16 cellular contexts compared by ENCODE assay signal in the genomic region with DNA sequence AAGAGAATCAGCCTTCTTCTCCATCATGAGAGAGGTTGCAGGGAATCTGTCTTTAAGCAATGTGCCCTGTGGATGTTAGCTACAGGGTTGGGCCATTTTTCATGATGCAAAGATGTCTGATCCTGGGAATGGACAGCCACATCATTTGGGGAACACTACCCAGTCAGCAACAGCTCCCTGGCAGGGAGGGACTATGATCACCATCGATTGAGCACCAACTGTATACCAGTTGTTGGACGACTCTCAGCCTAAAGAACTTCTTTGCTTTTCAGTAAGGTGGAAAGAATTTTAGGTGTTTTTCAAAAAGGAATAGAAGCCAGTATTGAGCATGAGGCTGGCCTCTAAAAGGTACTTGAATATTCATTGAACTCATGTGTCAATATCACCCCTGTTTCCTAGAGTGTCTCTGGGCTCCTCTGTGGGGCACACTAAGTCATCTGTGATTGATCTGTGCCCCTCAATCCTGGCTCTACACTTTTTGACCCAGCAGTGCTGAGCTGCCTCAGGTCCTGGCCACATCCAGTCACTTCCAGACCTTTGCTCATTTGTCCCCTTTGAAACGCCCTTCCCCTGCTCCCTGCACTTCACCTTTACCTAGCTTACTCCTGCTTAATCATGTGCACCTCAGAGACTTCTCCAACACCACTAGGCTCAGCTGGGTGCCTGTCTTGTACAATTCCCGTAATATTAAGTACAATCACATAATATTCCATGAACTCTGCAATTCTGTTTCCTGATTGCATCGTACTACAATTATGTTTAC. TPM values are rescaled to one million over a fixed set of nuclear protein-coding genes. Genes with fewer than 3 reads are reported as not detected.
DNase-seq lines count a peak whose midpoint lies in the region; ATAC-seq and TF ChIP-seq lines count a peak whose summit lies in the region.
"Had no signal": no experiment of that assay in that cellular context is flagged by ENCODE, and none has a peak within 500 bp of the region (broad histone marks: within the 10 kb centered on the region; RNA-seq: fewer than 3 reads in every experiment).

No MANE protein-coding gene starts in this region.

- no peak for ATAC-seq in HG03354 (IDR thresholded peaks at IDR 0.05; ENCODE audit: poor library complexity, severe bottlenecking, unreplicated experiment)
- ATAC-seq: activated CD4-positive, alpha-beta T cell treated with anti-CD3 and anti-CD28 coated beads for 36 hours; activated CD8-positive, alpha-beta memory T cell treated with anti-CD3 and anti-CD28 coated beads, Interleukin-2, amount 10 ng/mL, durations not matched to agents 7 days and 5 days; left lung; stimulated activated naive CD8-positive, alpha-beta T cell treated with anti-CD3 and anti-CD28 coated beads, Interleukin-15, Interleukin-2, amounts not matched to agents 100 U/mL and 50 U/mL, for 24 hours had no signal

- intact Hi-C loops in MCF 10A (cut with micrococcal nuclease): loop anchor here (5.0 kb wide), 1 partner anchor 165 kb away; a partner anchor contains a TSS

- H3K9me3 Mint-ChIP-seq in MCF 10A (ENCODE audit: unreplicated experiment): no peaks in the 10 kb centered on the region

- no peak overlapping the region for H2BK15ac ChIP-seq in mesenchymal stem cell (ENCODE audit: low read depth, poor library complexity, severe bottlenecking)

- H3K4me3 ChIP-seq in HEK293 (ENCODE audit: low read depth, low read length) (no peak overlapping the region), mesenchymal stem cell (ENCODE audit: insufficient read depth in 1 of 2, low read depth in 1 of 2, low read length in 2 of 2) (no peak overlapping the region)
- H3K4me3 ChIP-seq: left lung had no signal

- H3K36me3 ChIP-seq in HEK293 (ENCODE audit: control insufficient read depth in 2 of 2, insufficient read depth in 1 of 2, low read length in 2 of 2): no peaks in the 10 kb centered on the region
- no peaks in the 10 kb centered on the region for H3K36me3 ChIP-seq in mesenchymal stem cell (ENCODE audit: control insufficient read depth in 1 of 2, insufficient read depth in 2 of 2, low read depth in 1 of 2, low read length in 2 of 2)
- H3K36me3 ChIP-seq: left lung had no signal

- H4K91ac ChIP-seq in mesenchymal stem cell (ENCODE audit: low read length): no peak overlapping the region

- H4K8ac ChIP-seq in mesenchymal stem cell (ENCODE audit: low read length): no peak overlapping the region

- peaks cover 52% of the 10 kb centered on the region for H3K4me1 Mint-ChIP-seq in MCF 10A (ENCODE audit: insufficient read depth, unreplicated experiment)

- H3K27me3 Mint-ChIP-seq in MCF 10A (ENCODE audit: insufficient read depth, unreplicated experiment): no peaks in the 10 kb centered on the region

- no peak overlapping the region for H2BK12ac ChIP-seq in mesenchymal stem cell (ENCODE audit: low read length in 2 of 2)

- BruUV-seq in MCF 10A (replicated peaks; lab: Mats Ljungman, UMichigan): no TSS peak

- H3K27ac ChIP-seq in HEK293 (ENCODE audit: extremely low read depth, low read depth, low read length): no peak overlapping the region
- no peak overlapping the region for H3K27ac ChIP-seq in mesenchymal stem cell (ENCODE audit: low read length, poor library complexity, severe bottlenecking)
- H3K27ac ChIP-seq in substantia nigra (ENCODE audit: low read depth, low read length, poor library complexity, severe bottlenecking): peak overlapping the region; percentile 66
- H3K27ac ChIP-seq: left lung had no signal

- peaks cover 4 to 61% of the 10 kb centered on the region in 2 experiments for H3K27me3 ChIP-seq in mesenchymal stem cell (ENCODE audit: control insufficient read depth in 1 of 2, insufficient read depth in 1 of 2, low read length in 2 of 2)

- no peak overlapping the region for H3K14ac ChIP-seq in mesenchymal stem cell (ENCODE audit: low read length in 2 of 2)

- H3K4me1 ChIP-seq in HEK293 (ENCODE audit: control insufficient read depth, insufficient read depth, low read length): peaks cover 6% of the 10 kb centered on the region; the same call in 1 of the 2 replicates
- peaks cover 27% of the 10 kb centered on the region for H3K4me1 ChIP-seq in mesenchymal stem cell (ENCODE audit: control insufficient read depth, insufficient read depth, low read depth, low read length)

- peaks cover 2% of the 10 kb centered on the region for H3K79me1 ChIP-seq in mesenchymal stem cell (replicated peaks; ENCODE audit: low read length, poor library complexity, severe bottlenecking)

- no peak overlapping the region for H3K4ac ChIP-seq in mesenchymal stem cell (ENCODE audit: low read depth in 1 of 2, low read length in 2 of 2)

- H3K18ac ChIP-seq in mesenchymal stem cell (ENCODE audit: low read depth in 1 of 2, low read length in 2 of 2): no peak overlapping the region

- H3K4me3 Mint-ChIP-seq in MCF 10A (ENCODE audit: unreplicated experiment): peak overlapping the region; percentile 5
- H3K4me3 Mint-ChIP-seq: activated CD4-positive, alpha-beta T cell treated with anti-CD3 and anti-CD28 coated beads for 36 hours; activated CD8-positive, alpha-beta memory T cell treated with anti-CD3 and anti-CD28 coated beads, Interleukin-2, amount 10 ng/mL, durations not matched to agents 7 days and 5 days had no signal

- CTCF ChIA-PET in HEK293 (lab: Yijun Ruan, JAX) (no interaction called here), MCF 10A (lab: Yijun Ruan, JAX) (interaction anchor here (0.6 to 1.3 kb wide), 2 partner anchors 18 to 40 kb away, joined by 3 to 4 read pairs; no protein-coding TSS in a partner anchor)

- H3K9me3 ChIP-seq in HEK293 (ENCODE audit: control insufficient read depth, insufficient read depth, low read depth, low read length) (no peaks in the 10 kb centered on the region), mesenchymal stem cell (ENCODE audit: control insufficient read depth, low read length) (no peaks in the 10 kb centered on the region)
- H3K9me3 ChIP-seq: left lung, SK-N-SH had no signal

- WGBS in mesenchymal stem cell: 76% methylated on average over 5 of the region's 5 CpGs

- H2AK5ac ChIP-seq in mesenchymal stem cell (ENCODE audit: low read length, severe bottlenecking): peak overlapping the region; percentile 25

- TF ChIP-seq CTCF in HEK293 (tag by site-specific recombination; IDR thresholded peaks at IDR 0.05) (no peak), MCF 10A (IDR thresholded peaks at IDR 0.05; ENCODE audit: unreplicated experiment) (no peak)

- POLR2A ChIA-PET in HEK293 (lab: Yijun Ruan, JAX): no interaction called here
- POLR2A ChIA-PET in MCF 10A (lab: Yijun Ruan, JAX): interaction anchor here (0.6 to 2.3 kb wide), 6 partner anchors 8 to 166 kb away, joined by 3 to 6 read pairs (median 4); no protein-coding TSS in a partner anchor

- H3K27ac Mint-ChIP-seq in MCF 10A (ENCODE audit: low read depth, unreplicated experiment): peak overlapping the region; percentile 55
- H3K27ac Mint-ChIP-seq: activated CD4-positive, alpha-beta T cell treated with anti-CD3 and anti-CD28 coated beads for 36 hours; activated CD8-positive, alpha-beta memory T cell treated with anti-CD3 and anti-CD28 coated beads, Interleukin-2, amount 10 ng/mL, durations not matched to agents 7 days and 5 days had no signal

- DNase-seq in MCF 10A (ENCODE audit: unreplicated experiment) (no peak), mesenchymal stem cell (no peak), substantia nigra (lab: John Stamatoyannopoulos, UW) (no peak), occipital lobe (lab: John Stamatoyannopoulos, UW) (no peak)
- no peak for DNase-seq in activated CD4-positive, alpha-beta T cell treated with anti-CD3 and anti-CD28 coated beads for 4 hours
- DNase-seq: activated CD4-positive, alpha-beta T cell treated with anti-CD3 and anti-CD28 coated beads for 36 hours; activated CD8-positive, alpha-beta memory T cell treated with anti-CD3 and anti-CD28 coated beads, Interleukin-2, amount 10 ng/mL, durations not matched to agents 7 days and 5 days; caudate nucleus; DMS 273 treated with DMSO at 0.1 percent for 48 hours; left lung; NCI-H1930; NCI-H446; SK-N-SH; stimulated activated naive CD8-positive, alpha-beta T cell treated with anti-CD3 and anti-CD28 coated beads, Interleukin-15, Interleukin-2, amounts not matched to agents 100 U/mL and 50 U/mL, for 24 hours had no signal

- H3K4me2 ChIP-seq in mesenchymal stem cell (ENCODE audit: low read length, poor library complexity, severe bottlenecking): no peak overlapping the region
- H3K4me2 ChIP-seq: SK-N-SH had no signal

- no peak overlapping the region for H2AFZ ChIP-seq in mesenchymal stem cell (ENCODE audit: low read depth, low read length)

- no peak overlapping the region for H2BK120ac ChIP-seq in mesenchymal stem cell (ENCODE audit: low read depth, low read length)

- H3K9ac ChIP-seq in mesenchymal stem cell (ENCODE audit: low read length): no peak overlapping the region
- H3K9ac ChIP-seq: SK-N-SH had no signal

- H2BK5ac ChIP-seq in mesenchymal stem cell (ENCODE audit: low read depth, low read length, poor library complexity, severe bottlenecking): no peak overlapping the region

- H3K23ac ChIP-seq in mesenchymal stem cell (ENCODE audit: low read length in 2 of 2): no peak overlapping the region

- peaks cover 6% of the 10 kb centered on the region for H3K36me3 Mint-ChIP-seq in MCF 10A (ENCODE audit: insufficient read depth, unreplicated experiment)
- H3K36me3 Mint-ChIP-seq: activated CD8-positive, alpha-beta memory T cell treated with anti-CD3 and anti-CD28 coated beads, Interleukin-2, amount 10 ng/mL, durations not matched to agents 7 days and 5 days had no signal

TF ChIP-seq in HEK293, 187 proteins besides CTCF, POLR2A, EP300 and RAD21 (continues in another document):
- TF ChIP-seq ZNF335 (tag by site-specific recombination; conservative IDR thresholded peaks at IDR 0.05) (0 out of 2 replicates have a peak, but pooled peaks have one; percentile 16), ZNF529 (tag by site-specific recombination; IDR thresholded peaks at IDR 0.05; ENCODE audit: insufficient replicate concordance) (no peak), ZNF792 (tag by site-specific recombination; IDR thresholded peaks at IDR 0.05) (0 out of 2 replicates have a peak, but pooled peaks have one; percentile 69), ZNF112 (tag by site-specific recombination; IDR thresholded peaks at IDR 0.05) (no peak), ZNF423 (tag by site-specific recombination; IDR thresholded peaks at IDR 0.05) (no peak), ZNF169 (tag by site-specific recombination; IDR thresholded peaks at IDR 0.05) (no peak), ZNF677 (tag by site-specific recombination; IDR thresholded peaks at IDR 0.05) (no peak)
- TF ChIP-seq, protein P1, sequence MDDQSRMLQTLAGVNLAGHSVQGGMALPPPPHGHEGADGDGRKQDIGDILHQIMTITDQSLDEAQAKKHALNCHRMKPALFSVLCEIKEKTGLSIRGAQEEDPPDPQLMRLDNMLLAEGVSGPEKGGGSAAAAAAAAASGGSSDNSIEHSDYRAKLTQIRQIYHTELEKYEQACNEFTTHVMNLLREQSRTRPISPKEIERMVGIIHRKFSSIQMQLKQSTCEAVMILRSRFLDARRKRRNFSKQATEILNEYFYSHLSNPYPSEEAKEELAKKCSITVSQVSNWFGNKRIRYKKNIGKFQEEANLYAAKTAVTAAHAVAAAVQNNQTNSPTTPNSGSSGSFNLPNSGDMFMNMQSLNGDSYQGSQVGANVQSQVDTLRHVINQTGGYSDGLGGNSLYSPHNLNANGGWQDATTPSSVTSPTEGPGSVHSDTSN (CRISPR knock-in tag; IDR thresholded peaks at IDR 0.05): no peak

RNA-seq across cellular contexts. Expression of a gene that starts 2.2 kb away (rescaled TPM):
- total RNA-seq in MCF 10A (2022): 15.7 and 17.9 TPM in 2 replicates
- polyA plus RNA-seq in mesenchymal stem cell (2013, experiment 1 of 2): 1.9 TPM
- polyA plus RNA-seq in mesenchymal stem cell (2013, experiment 2 of 2): 1.6 TPM
- 0.78 TPM for total RNA-seq in occipital lobe
